8 cellular contexts compared by ENCODE assay signal in the genomic region with DNA sequence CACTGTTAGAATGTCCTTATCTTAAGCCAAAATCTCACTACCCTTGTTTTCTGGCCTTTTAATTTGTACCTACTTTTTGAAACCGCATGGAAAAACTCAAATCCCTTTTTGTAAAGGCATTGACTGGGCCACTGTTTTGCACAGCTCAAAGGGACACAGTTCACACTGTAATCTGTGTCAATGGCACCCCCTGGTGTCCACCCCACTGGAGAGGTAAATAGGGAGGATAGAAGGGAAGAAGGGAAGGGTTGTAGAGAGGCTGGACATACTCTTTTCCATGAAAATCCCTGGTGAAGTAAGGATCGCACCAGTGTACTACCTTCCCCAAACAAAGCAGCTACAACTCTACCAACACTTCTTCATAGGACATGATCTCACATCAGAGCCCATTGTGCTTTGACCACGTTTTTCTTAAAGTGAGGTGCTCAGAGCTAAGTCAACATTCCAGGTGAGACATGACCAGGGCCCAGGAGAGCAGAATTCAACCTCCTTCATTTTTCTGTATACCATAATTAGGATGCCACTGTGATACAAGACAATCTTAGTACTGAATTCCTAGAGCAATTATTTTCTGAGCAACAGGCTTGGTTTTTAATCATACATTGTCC.
DNase-seq lines count a peak whose midpoint lies in the region; ATAC-seq and TF ChIP-seq lines count a peak whose summit lies in the region.

No MANE protein-coding gene starts in this region.

- peaks cover 15% of the 10 kb centered on the region for H3F3A ChIP-seq in smooth muscle cell (ENCODE audit: low read depth)

- no peak overlapping the region for H3K4me2 ChIP-seq in smooth muscle cell

- H3K4me3 ChIP-seq in HFF-Myc (replicated peaks; ENCODE audit: low read depth, low read length) (no peak overlapping the region), ascending aorta (no peak overlapping the region), smooth muscle cell (no peak overlapping the region)

- no peaks in the 10 kb centered on the region for H3K79me2 ChIP-seq in smooth muscle cell (ENCODE audit: low read depth)

- intact Hi-C loops in ascending aorta (cut with DNase I): loop anchor here (1.0 to 2.0 kb wide), 4 partner anchors 45 to 436 kb away; a partner anchor contains a TSS

- no peak overlapping the region for H2AFZ ChIP-seq in smooth muscle cell (ENCODE audit: low read depth)

- H3K9me3 ChIP-seq in ascending aorta (no peaks in the 10 kb centered on the region), smooth muscle cell (replicated peaks; ENCODE audit: low read depth) (no peaks in the 10 kb centered on the region)

- no peak overlapping the region for H3K9ac ChIP-seq in smooth muscle cell (ENCODE audit: low read depth)

- DNase-seq in DMS53 (lab: John Stamatoyannopoulos, UW) (peak; percentile 91), HFF-Myc (ENCODE audit: extremely low read depth, low read depth) (peak; percentile 79), NCI-H2029 treated with DMSO at 0.1 percent for 48 hours (lab: John Stamatoyannopoulos, UW) (peak; percentile 55), T-helper 9 cell (peak; percentile 82), ascending aorta (ENCODE audit: low spot score in 2 of 2) (peak; percentile 38 to 96), hypothalamus (lab: John Stamatoyannopoulos, UW) (peak in 46 of 51 donors; percentile 2 to 83 (median 46)), smooth muscle cell (lab: John Stamatoyannopoulos, UW; ENCODE audit: unreplicated experiment) (peak; percentile 27)

- H4K20me1 ChIP-seq in smooth muscle cell (ENCODE audit: low read depth): no peaks in the 10 kb centered on the region

- H3K4me1 ChIP-seq in ascending aorta (peaks cover 0 to 16% of the 10 kb centered on the region in 2 donors), smooth muscle cell (ENCODE audit: low read depth) (peaks cover 5% of the 10 kb centered on the region)

- H3K36me3 ChIP-seq in ascending aorta (no peaks in the 10 kb centered on the region), smooth muscle cell (ENCODE audit: low read depth) (no peaks in the 10 kb centered on the region)

- no peaks in the 10 kb centered on the region for H3K27me3 ChIP-seq in ascending aorta
- H3K27me3 ChIP-seq in smooth muscle cell (ENCODE audit: low read depth): no peaks in the 10 kb centered on the region

- H3K27ac ChIP-seq in ascending aorta (no peak overlapping the region), smooth muscle cell (ENCODE audit: low read depth) (no peak overlapping the region)

- 30% methylated on average over 3 of the region's 3 CpGs for WGBS in smooth muscle cell (ENCODE audit: low lambda C conversion rate)

- no peak for ATAC-seq in HG03097 (IDR thresholded peaks at IDR 0.05; ENCODE audit: low FRiP score, unreplicated experiment)

- TF ChIP-seq CTCF in HFF-Myc (IDR thresholded peaks at IDR 0.05; ENCODE audit: low read depth, low read length, missing control alignments) (peak; percentile 89), ascending aorta (IDR thresholded peaks at IDR 0.05) (peak; percentile 63 to 91 (median 82)), smooth muscle cell (IDR thresholded peaks at IDR 0.05; ENCODE audit: borderline replicate concordance, insufficient read depth, poor library complexity, severe bottlenecking) (peak; percentile 85)

Comparison
In these comparisons a context has a peak if more than half of its experiments do, and no peak if none do; other contexts are left out.
1. DNase-seq: peak in every context shown above with its lines; median percentile 91 in DMS53; 82 in T-helper 9 cell; 79 in HFF-Myc; 67 in ascending aorta; 55 in NCI-H2029 treated with DMSO at 0.1 percent for 48 hours; 46 in hypothalamus; 27 in smooth muscle cell.